Comparison of ENCODE assay signal across 9 cellular contexts in genomic region chr3:40780341-40780800, GRCh38.
DNase-seq lines count a peak whose midpoint lies in the region; ATAC-seq and TF ChIP-seq lines count a peak whose summit lies in the region.
"Had no signal": no experiment of that assay in that cellular context is flagged by ENCODE, and none has a peak within 500 bp of the region (broad histone marks: within the 10 kb centered on the region; RNA-seq: fewer than 3 reads in every experiment).

No MANE protein-coding gene starts in this region.

- H3K4me1 ChIP-seq in Peyer's patch (peaks cover 0 to 8% (median 0%) of the 10 kb centered on the region in 4 donors), fibroblast of lung (ENCODE audit: control insufficient read depth, extremely low read depth, insufficient read depth, low read length) (peaks cover 2% of the 10 kb centered on the region)

- H3K4me3 ChIP-seq in Peyer's patch (no peak overlapping the region), fibroblast of lung (replicated peaks in 1 of 4; ENCODE audit: control extremely low read depth in 1 of 4, insufficient read depth in 1 of 4, low read depth in 3 of 4, low read length in 4 of 4) (peak overlapping the region in 1 of 4 experiments; percentile 34)

- DNase-seq in AG09319 (ENCODE audit: extremely low read depth, low read depth) (peak; percentile 12), Peyer's patch (peak in 2 of 3 donors; percentile 29 to 59), fibroblast of lung (ENCODE audit: low read depth in 2 of 2) (no peak), neural crest cell (ENCODE audit: low read depth, low spot score) (peak; percentile 65), cortex of kidney (lab: John Stamatoyannopoulos, UW) (no peak)
- no peak for DNase-seq in activated effector memory CD4-positive, alpha-beta T cell treated with Interleukin-2 at 50 U/mL for 16 hours
- DNase-seq: GOT3 had no signal

- H4K20me1 ChIP-seq in fibroblast of lung (ENCODE audit: control insufficient read depth, extremely low read depth, insufficient read depth, low read length) = no peaks in the 10 kb centered on the region

- H3K4me1 Mint-ChIP-seq in neural crest cell = peaks cover 61% of the 10 kb centered on the region

- H3K27me3 ChIP-seq in Peyer's patch (no peaks in the 10 kb centered on the region), fibroblast of lung (ENCODE audit: control insufficient read depth, insufficient read depth, low read length) (no peaks in the 10 kb centered on the region)

- H3K79me2 ChIP-seq in fibroblast of lung (ENCODE audit: control insufficient read depth, insufficient read depth, low read length) = no peaks in the 10 kb centered on the region

- H3K27ac ChIP-seq in Peyer's patch = peak overlapping the region; percentile 19 to 73 (median 49)
- no peak overlapping the region for H3K27ac ChIP-seq in fibroblast of lung (ENCODE audit: insufficient read depth, low read length)

- H3K4me3 Mint-ChIP-seq in neural crest cell = peak overlapping the region; percentile 76

- H3K9me3 Mint-ChIP-seq in neural crest cell = peaks cover 2% of the 10 kb centered on the region

- no peak for TF ChIP-seq CTCF in AG09319 (IDR thresholded peaks at IDR 0.05; ENCODE audit: low read depth, low read length)
- no peak for TF ChIP-seq CTCF in Peyer's patch (IDR thresholded peaks at IDR 0.05)
- no peak for TF ChIP-seq CTCF in fibroblast of lung (conservative IDR thresholded peaks at IDR 0.05 in 1 of 2, IDR thresholded peaks at IDR 0.05 in 1 of 2; ENCODE audit: low read depth in 1 of 2, low read length in 2 of 2)
- TF ChIP-seq CTCF in neural crest cell (conservative IDR thresholded peaks at IDR 0.05) = no peak

- no peaks in the 10 kb centered on the region for H3K36me3 ChIP-seq in Peyer's patch
- H3K36me3 ChIP-seq in fibroblast of lung (ENCODE audit: control insufficient read depth, insufficient read depth, low read length) = no peaks in the 10 kb centered on the region

- no peaks in the 10 kb centered on the region for H3K27me3 Mint-ChIP-seq in neural crest cell (ENCODE audit: low read depth)

- H3K36me3 Mint-ChIP-seq in neural crest cell (ENCODE audit: low read depth) = no peaks in the 10 kb centered on the region

- peak overlapping the region; percentile 83 for H2AFZ ChIP-seq in fibroblast of lung (ENCODE audit: low read length)

- ATAC-seq in GM18519 (IDR thresholded peaks at IDR 0.05; ENCODE audit: low FRiP score, unreplicated experiment) = no peak
- ATAC-seq in HG03159 (IDR thresholded peaks at IDR 0.05; ENCODE audit: unreplicated experiment) = no peak

- H3K9ac ChIP-seq in fibroblast of lung (ENCODE audit: insufficient read depth, low read length) = no peak overlapping the region

- peak overlapping the region; percentile 96 for H3K27ac Mint-ChIP-seq in neural crest cell (ENCODE audit: unreplicated experiment)

- no peak for TF ChIP-seq POLR2A in Peyer's patch (IDR thresholded peaks at IDR 0.05)

- peak overlapping the region; percentile 40 for H3K4me2 ChIP-seq in fibroblast of lung (ENCODE audit: extremely low read depth, insufficient read depth, low read length)

- H3K9me3 ChIP-seq in Peyer's patch (no peaks in the 10 kb centered on the region), fibroblast of lung (ENCODE audit: control insufficient read depth, insufficient read depth, low read depth, low read length) (no peaks in the 10 kb centered on the region)

Comparison
In these comparisons a context has a peak if more than half of its experiments do, and no peak if none do; other contexts are left out.
1. DNase-seq: peak in AG09319 (single experiment), Peyer's patch (2 of 3) and neural crest cell (single experiment); none in fibroblast of lung (0 of 2), cortex of kidney (single experiment) and activated effector memory CD4-positive, alpha-beta T cell treated with Interleukin-2 at 50 U/mL for 16 hours (single experiment).